Comparison of ENCODE assay signal across 8 cellular contexts in the genomic region with DNA sequence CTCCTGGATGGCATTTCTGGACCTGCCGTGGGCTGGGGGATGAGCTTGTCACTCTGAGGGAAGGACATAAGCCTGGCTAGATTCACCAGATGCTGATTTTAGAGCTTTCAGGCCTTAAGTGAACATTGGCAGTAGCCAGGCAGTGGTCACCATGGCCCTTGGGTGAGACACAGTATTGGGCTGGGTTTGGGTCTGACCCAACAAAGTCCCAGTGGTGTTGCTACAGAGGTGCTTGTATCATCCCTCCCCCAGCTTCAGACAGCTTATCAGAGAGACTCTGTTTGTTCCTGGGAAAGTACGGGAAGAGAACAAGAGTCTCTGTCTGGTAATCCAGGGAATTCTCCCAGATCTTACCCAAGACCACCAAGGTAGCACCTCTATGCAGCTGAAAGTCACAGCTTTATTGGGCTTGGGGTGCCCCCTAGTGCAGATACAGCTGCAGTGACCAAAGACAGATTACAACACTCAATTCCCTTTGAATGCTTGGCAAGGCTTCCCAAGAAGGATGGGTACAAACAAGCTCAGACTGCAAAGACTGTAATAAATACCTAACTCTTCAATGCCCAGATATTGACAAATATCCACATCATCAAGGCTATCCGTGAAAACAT. TPM values are rescaled to one million over a fixed set of nuclear protein-coding genes. Genes with fewer than 3 reads are reported as not detected.
DNase-seq lines count a peak whose midpoint lies in the region; ATAC-seq and TF ChIP-seq lines count a peak whose summit lies in the region.

No MANE protein-coding gene starts in this region.

- H3K27me3 ChIP-seq in IMR-90 (ENCODE audit: control insufficient read depth, insufficient read depth, low read length) (peaks cover 3% of the 10 kb centered on the region; the same call in 1 of the 2 replicates), SJCRH30 (no peaks in the 10 kb centered on the region), prostate gland (replicated peaks; ENCODE audit: insufficient read depth) (no peaks in the 10 kb centered on the region)

- H3K27ac Mint-ChIP-seq in Calu3 (ENCODE audit: unreplicated experiment) (no peak overlapping the region), brain (no peak overlapping the region)

- 0 out of 2 replicates have a peak overlapping the region, but pooled peaks have one; percentile 15 for H2AK5ac ChIP-seq in IMR-90 (ENCODE audit: low read depth, low read length)

- H3K36me3 Mint-ChIP-seq in Calu3 (ENCODE audit: insufficient read depth, unreplicated experiment) (no peaks in the 10 kb centered on the region), brain (no peaks in the 10 kb centered on the region)

- no peak overlapping the region for H4K91ac ChIP-seq in IMR-90 (ENCODE audit: insufficient read depth, low read depth, low read length)

- H3K36me3 ChIP-seq in IMR-90 (ENCODE audit: control insufficient read depth, insufficient read depth, low read length) (no peaks in the 10 kb centered on the region), SJCRH30 (no peaks in the 10 kb centered on the region), prostate gland (no peaks in the 10 kb centered on the region)

- no peak overlapping the region for H3K4me2 ChIP-seq in IMR-90 (ENCODE audit: low read depth, low read length)

- H2AK9ac ChIP-seq in IMR-90 (replicated peaks; ENCODE audit: low read depth, low read length, poor library complexity) = no peak overlapping the region

- DNase-seq in Calu3 (peak; percentile 76), IMR-90 (peak; percentile 70), SJCRH30 (peak; percentile 67 to 82), left kidney (ENCODE audit: low read depth, low spot score) (peak; percentile 68), prostate gland (ENCODE audit: low spot score) (no peak), superior temporal gyrus (ENCODE audit: extremely low spot score) (no peak)

- dilution Hi-C loops in IMR-90 (cut with HindIII; ENCODE audit: low sequenced_read_pairs, unreplicated experiment) = no loop called here

- no peak overlapping the region for H3K23ac ChIP-seq in IMR-90 (ENCODE audit: low read depth, low read length)

- no peak overlapping the region for H3K27ac ChIP-seq in IMR-90 (ENCODE audit: insufficient read depth, low read length)
- H3K27ac ChIP-seq in SJCRH30 = no peak overlapping the region
- H3K27ac ChIP-seq in prostate gland = no peak overlapping the region

- H3K9me3 Mint-ChIP-seq in Calu3 (ENCODE audit: low read depth, unreplicated experiment) (no peaks in the 10 kb centered on the region), brain (peaks cover 7 to 11% (median 11%) of the 10 kb centered on the region in 5 experiments)

- in situ Hi-C loops in IMR-90 (cut with MboI; ENCODE audit: low sequenced_read_pairs) = loop anchor here (5.0 kb wide), 1 partner anchor 36 kb away; no protein-coding TSS in a partner anchor

- BruUV-seq in Calu3 (replicated peaks; lab: Mats Ljungman, UMichigan) (no TSS peak), IMR-90 (replicated peaks; lab: Mats Ljungman, UMichigan) (no TSS peak)

- peak; percentile 87 for TF ChIP-seq RAD21 in IMR-90 (IDR thresholded peaks at IDR 0.05; ENCODE audit: low read length)

- H3K27me3 Mint-ChIP-seq in Calu3 (ENCODE audit: unreplicated experiment) = peaks cover 36% of the 10 kb centered on the region
- H3K27me3 Mint-ChIP-seq in brain = peaks cover 31% of the 10 kb centered on the region

- H3K79me1 ChIP-seq in IMR-90 (ENCODE audit: low read depth in 1 of 2, low read length in 2 of 2) = no peaks in the 10 kb centered on the region

- H3K4ac ChIP-seq in IMR-90 (ENCODE audit: low read depth, low read length) = no peak overlapping the region

- CTCF ChIA-PET in Calu3 (lab: Charles Lee) = interaction anchor here (0.6 to 2.2 kb wide), 21 partner anchors 10 to 559 kb away, joined by 3 to 32 read pairs (median 4); a partner anchor contains a TSS
- CTCF ChIA-PET in IMR-90 (lab: Yijun Ruan, JAX) = interaction anchor here (0.6 to 2.4 kb wide), 13 partner anchors 9 to 70 kb away, joined by 3 to 26 read pairs (median 3); a partner anchor contains a TSS

- H2BK120ac ChIP-seq in IMR-90 (ENCODE audit: low read depth, low read length) = no peak overlapping the region

- peak; percentile 83 for TF ChIP-seq CTCF in Calu3 (IDR thresholded peaks at IDR 0.05; ENCODE audit: unreplicated experiment)
- peak; percentile 81 for TF ChIP-seq CTCF in IMR-90 (conservative IDR thresholded peaks at IDR 0.05; ENCODE audit: low read depth, low read length)
- peak; percentile 30 to 49 for TF ChIP-seq CTCF in brain (conservative IDR thresholded peaks at IDR 0.05)
- TF ChIP-seq CTCF in prostate gland (IDR thresholded peaks at IDR 0.05) = peak in 2 of 4 experiments; percentile 41 to 44

- no peak overlapping the region for H3K14ac ChIP-seq in IMR-90 (replicated peaks; ENCODE audit: low read depth, low read length)

- 0 out of 2 replicates have a peak, but pooled peaks cover 2% of the 10 kb centered on the region for H3K9me3 ChIP-seq in IMR-90 (ENCODE audit: control insufficient read depth, insufficient read depth, low read length)
- no peaks in the 10 kb centered on the region for H3K9me3 ChIP-seq in SJCRH30 (replicated peaks)
- H3K9me3 ChIP-seq in prostate gland = no peaks in the 10 kb centered on the region

- no peak overlapping the region for H2BK20ac ChIP-seq in IMR-90 (ENCODE audit: low read depth, low read length)

- no peak overlapping the region for H2BK5ac ChIP-seq in IMR-90 (ENCODE audit: low read depth, low read length, poor library complexity, severe bottlenecking)

- POLR2A ChIA-PET in IMR-90 (lab: Charles Lee; ENCODE audit: unreplicated experiment) = no interaction called here

- no peak overlapping the region for H3K56ac ChIP-seq in IMR-90 (ENCODE audit: extremely low read depth, insufficient read depth, low read length)

- no peaks in the 10 kb centered on the region for H4K20me1 ChIP-seq in IMR-90 (ENCODE audit: insufficient read depth, low read length)

- no peak overlapping the region for H4K8ac ChIP-seq in IMR-90 (ENCODE audit: low read depth in 2 of 2, low read length in 2 of 2)

- H3K9ac ChIP-seq in IMR-90 (ENCODE audit: low read depth, low read length) = no peak overlapping the region

- H3K4me3 ChIP-seq in IMR-90 (ENCODE audit: insufficient read depth, low read depth, low read length) (no peak overlapping the region), SJCRH30 (no peak overlapping the region), prostate gland (no peak overlapping the region)

- WGBS in IMR-90 (ENCODE audit: extremely low coverage in 2 of 2, insufficient read length in 1 of 2), 2 experiments = 100% methylated on average over 1 of the region's 3 CpGs; no CpG with 5 or more reads in 1 of the 2 experiments
- WGBS in prostate gland = 74% methylated on average over 3 of the region's 3 CpGs

- no peaks in the 10 kb centered on the region for H3K4me1 ChIP-seq in IMR-90 (ENCODE audit: control insufficient read depth, insufficient read depth, low read length)
- H3K4me1 ChIP-seq in SJCRH30 = peaks cover 4% of the 10 kb centered on the region; the same call in 1 of the 2 replicates
- no peaks in the 10 kb centered on the region for H3K4me1 ChIP-seq in prostate gland (replicated peaks)

- H3K18ac ChIP-seq in IMR-90 (ENCODE audit: low read depth, low read length) = no peak overlapping the region

- H3K9me1 ChIP-seq in IMR-90 (ENCODE audit: insufficient read depth, low read length) = no peaks in the 10 kb centered on the region

- ATAC-seq in IMR-90 (ENCODE audit: low read depth) (peak; percentile 87), HG03025 (IDR thresholded peaks at IDR 0.05; ENCODE audit: low FRiP score, unreplicated experiment) (no peak)

- no peak overlapping the region for H2BK15ac ChIP-seq in IMR-90 (ENCODE audit: low read depth, low read length)

- intact Hi-C loops in Calu3 (cut with micrococcal nuclease; ENCODE audit: unreplicated experiment) = loop anchor here (1.0 kb wide), 3 partner anchors 38 to 481 kb away; no protein-coding TSS in a partner anchor
- intact Hi-C loops in IMR-90 (cut with micrococcal nuclease) = loop anchor here (1.0 to 10.0 kb wide), 3 partner anchors 38 to 481 kb away; no protein-coding TSS in a partner anchor
- intact Hi-C loops in prostate gland (cut with DNase I) = no loop called here

- no peaks in the 10 kb centered on the region for H3K4me1 Mint-ChIP-seq in Calu3 (ENCODE audit: low read depth, unreplicated experiment)
- no peaks in the 10 kb centered on the region for H3K4me1 Mint-ChIP-seq in brain

- no peak overlapping the region for H2AFZ ChIP-seq in IMR-90 (replicated peaks; ENCODE audit: low read length, poor library complexity)

- TF ChIP-seq POLR2A in IMR-90 (IDR thresholded peaks at IDR 0.05; ENCODE audit: low read depth, low read length) (no peak), prostate gland (IDR thresholded peaks at IDR 0.05) (no peak)

- H4K5ac ChIP-seq in IMR-90 (ENCODE audit: low read depth, low read length) = no peak overlapping the region

- H3K4me3 Mint-ChIP-seq in Calu3 (ENCODE audit: low read depth, unreplicated experiment) (no peak overlapping the region), brain (no peak overlapping the region)

TF ChIP-seq in IMR-90, 13 proteins besides CTCF, POLR2A, EP300 and RAD21:
- TF ChIP-seq RFX5 (IDR thresholded peaks at IDR 0.05; ENCODE audit: low read depth, low read length) = no peak
- peak; percentile 55; the same call in 1 of the 2 replicates for TF ChIP-seq CEBPB (IDR thresholded peaks at IDR 0.05; ENCODE audit: low read depth, low read length)
- peak; percentile 87 for TF ChIP-seq SMC3 (IDR thresholded peaks at IDR 0.05; ENCODE audit: low read depth, low read length)

RNA-seq across cellular contexts. Expression of a gene that starts 9.8 kb away (rescaled TPM):
- total RNA-seq in Calu3 (2022) = 156 and 167 TPM in 2 replicates
- 83.3 and 99.2 TPM in 2 replicates for total RNA-seq in IMR-90 (2012; rRNA removed)
- 68.7 and 75.2 TPM in 2 replicates for polyA plus RNA-seq in IMR-90 (2012; rRNA removed)
- 43.0 and 49.3 TPM in 2 replicates for polyA plus RNA-seq in IMR-90 (2012; cell fraction: cytosol; rRNA removed)
- polyA plus RNA-seq in IMR-90 (2012; cell fraction: nucleus; rRNA removed; ENCODE audit: low replicate concordance) = 21.0 and 28.8 TPM in 2 replicates
- total RNA-seq in SJCRH30 (2014; rRNA removed; shearing (Covaris generic)) = 133 and 135 TPM in 2 replicates
- polyA plus RNA-seq in brain (ENCODE audit: insufficient read depth, low read depth, low replicate concordance) = 111 TPM
- 10 to 100 TPM; 24.0 to 28.1 TPM for total RNA-seq in prostate gland

RNA-seq across cellular contexts. Expression of a gene that starts 19.9 kb away (rescaled TPM):
- total RNA-seq in Calu3 (2022) (37.7 and 38.9 TPM in 2 replicates), IMR-90 (2012; rRNA removed) (4.4 and 4.5 TPM in 2 replicates), prostate gland (10 to 100 TPM; 24.7 to 26.1 TPM)
- polyA plus RNA-seq in IMR-90 (2012; rRNA removed) (9.3 and 10.6 TPM in 2 replicates), brain (ENCODE audit: insufficient read depth, low read depth, low replicate concordance) (40.9 TPM)
- polyA plus RNA-seq in IMR-90 (2012; cell fraction: cytosol; rRNA removed) = 5.9 and 11.2 TPM in 2 replicates
- 7.5 and 15.5 TPM in 2 replicates for polyA plus RNA-seq in IMR-90 (2012; cell fraction: nucleus; rRNA removed; ENCODE audit: low replicate concordance)
- 10.6 and 11.4 TPM in 2 replicates for total RNA-seq in SJCRH30 (2014; rRNA removed; shearing (Covaris generic))

Comparison
In these comparisons a context has a peak if more than half of its experiments do, and no peak if none do; other contexts are left out.
1. DNase-seq: peak in Calu3 (single experiment), IMR-90 (single experiment), SJCRH30 (2 of 2) and left kidney (single experiment); none in prostate gland (single experiment) and superior temporal gyrus (single experiment).